Comparison of ENCODE assay signal across 11 cellular contexts in the genomic region with DNA sequence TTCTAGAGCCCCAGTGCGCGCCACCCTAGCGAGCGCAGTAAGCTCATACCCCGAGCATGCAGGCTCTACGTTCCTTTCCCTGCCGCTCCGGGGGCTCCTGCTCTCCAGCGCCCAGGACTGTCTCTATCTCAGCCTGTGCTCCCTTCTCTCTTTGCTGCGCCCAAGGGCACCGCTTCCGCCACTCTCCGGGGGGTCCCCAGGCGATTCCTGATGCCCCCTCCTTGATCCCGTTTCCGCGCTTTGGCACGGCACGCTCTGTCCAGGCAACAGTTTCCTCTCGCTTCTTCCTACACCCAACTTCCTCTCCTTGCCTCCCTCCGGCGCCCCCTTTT. TPM values are rescaled to one million over a fixed set of nuclear protein-coding genes. Genes with fewer than 3 reads are reported as not detected.
DNase-seq lines count a peak whose midpoint lies in the region; ATAC-seq lines count a peak whose summit lies in the region.
"Had no signal": no experiment of that assay in that cellular context is flagged by ENCODE, and none has a peak within 500 bp of the region (broad histone marks: within the 10 kb centered on the region; RNA-seq: fewer than 3 reads in every experiment).

No MANE protein-coding gene starts in this region.

- intact Hi-C loops in Right ventricle myocardium superior (cut with DNase I) = no loop called here

- peak overlapping the region; percentile 48 for H3K4me3 ChIP-seq in urinary bladder (ENCODE audit: low read depth, low read length)
- H3K4me3 ChIP-seq: body of pancreas had no signal

- no peak for DNase-seq in activated T-cell treated with anti-CD3 and anti-CD28 coated beads, Interleukin-2, amount 50 U/mL, for 72 hours
- no peak for DNase-seq in activated T-cell treated with anti-CD3 and anti-CD28 coated beads, Interleukin-2, amount 50 U/mL, for 1 hour
- DNase-seq in Right ventricle myocardium superior (no peak), myocyte (ENCODE audit: low read depth) (peak; percentile 50), NCI-H2081 (lab: John Stamatoyannopoulos, UW) (no peak), NCI-H1417 treated with DMSO at 0.1 percent for 48 hours (lab: John Stamatoyannopoulos, UW) (no peak)
- DNase-seq: RPMI8226, uterus had no signal

- no peaks in the 10 kb centered on the region for H3K36me3 ChIP-seq in urinary bladder (ENCODE audit: insufficient read depth)
- H3K36me3 ChIP-seq: uterus had no signal

- no peaks in the 10 kb centered on the region for H3K4me1 ChIP-seq in urinary bladder (ENCODE audit: insufficient read depth)
- H3K4me1 ChIP-seq: uterus had no signal

- H3K27ac ChIP-seq in urinary bladder (ENCODE audit: low read depth) = peak overlapping the region; percentile 32
- H3K27ac ChIP-seq: body of pancreas, uterus had no signal

- H3K27ac Mint-ChIP-seq in activated T-cell treated with anti-CD3 and anti-CD28 coated beads, Interleukin-2, amount 50 U/mL, for 72 hours = no peak overlapping the region

- H3K9me3 Mint-ChIP-seq in activated T-cell treated with anti-CD3 and anti-CD28 coated beads, Interleukin-2, amount 50 U/mL, for 72 hours = no peaks in the 10 kb centered on the region

- no peak for ATAC-seq in activated T-cell treated with anti-CD3 and anti-CD28 coated beads, Interleukin-2, amount 50 U/mL, for 72 hours (replicated peaks in 1 of 2)
- ATAC-seq in Right ventricle myocardium superior (ENCODE audit: poor library complexity) (peak; percentile 26), GM21423 (IDR thresholded peaks at IDR 0.05; ENCODE audit: unreplicated experiment) (no peak)
- ATAC-seq: body of pancreas had no signal

- H3K4me1 Mint-ChIP-seq in activated T-cell treated with anti-CD3 and anti-CD28 coated beads, Interleukin-2, amount 50 U/mL, for 72 hours (ENCODE audit: low read depth) = peaks cover 24% of the 10 kb centered on the region

- WGBS in urinary bladder = 2% methylated on average over 22 of the region's 22 CpGs

- H3K27me3 Mint-ChIP-seq in activated T-cell treated with anti-CD3 and anti-CD28 coated beads, Interleukin-2, amount 50 U/mL, for 72 hours (ENCODE audit: low read depth) = peaks cover 78% of the 10 kb centered on the region

- H3K4me3 Mint-ChIP-seq in activated T-cell treated with anti-CD3 and anti-CD28 coated beads, Interleukin-2, amount 50 U/mL, for 72 hours = peak overlapping the region; percentile 11 to 57

- H3K36me3 Mint-ChIP-seq in activated T-cell treated with anti-CD3 and anti-CD28 coated beads, Interleukin-2, amount 50 U/mL, for 72 hours (ENCODE audit: insufficient read depth in 2 of 2) = no peaks in the 10 kb centered on the region

RNA-seq across cellular contexts. Expression of a gene that starts 0.8 kb away (rescaled TPM):
- not detected for total RNA-seq in activated T-cell treated with anti-CD3 and anti-CD28 coated beads, Interleukin-2, amount 50 U/mL, for 72 hours
- total RNA-seq in Right ventricle myocardium superior = 0.13 TPM
- total RNA-seq in myocyte = 5.4 and 7.2 TPM in 2 replicates
- polyA plus RNA-seq in myocyte (2012) = 5.9 TPM
- 1.4 TPM for total RNA-seq in urinary bladder
- 0.61 TPM for polyA plus RNA-seq in urinary bladder
